Comparison of ENCODE assay signal across 17 cellular contexts in genomic region chr4:5143940-5144339, GRCh38.
DNase-seq lines count a peak whose midpoint lies in the region; ATAC-seq and TF ChIP-seq lines count a peak whose summit lies in the region.
"Had no signal": no experiment of that assay in that cellular context is flagged by ENCODE, and none has a peak within 500 bp of the region (broad histone marks: within the 10 kb centered on the region; RNA-seq: fewer than 3 reads in every experiment).

No MANE protein-coding gene starts in this region.

- no peak overlapping the region for H4K91ac ChIP-seq in trophoblast cell (ENCODE audit: low read depth, low read length)

- H3K4me1 Mint-ChIP-seq in immature natural killer cell: no peaks in the 10 kb centered on the region

- WGBS in trophoblast cell (ENCODE audit: extremely low coverage, insufficient coverage, insufficient read length): no CpG with 5 or more reads among the region's 4 CpGs

- H3K27ac ChIP-seq in right atrium auricular region (no peak overlapping the region), trophoblast cell (ENCODE audit: low read depth, low read length) (no peak overlapping the region)
- H3K27ac ChIP-seq: A549 had no signal

- intact Hi-C loops in left cardiac atrium (cut with DNase I): loop anchor here in 1 of 2 donors (5.0 kb wide), 1 partner anchor 147 kb away; no protein-coding TSS in a partner anchor

- no peak overlapping the region for H4K8ac ChIP-seq in trophoblast cell (ENCODE audit: low read depth, low read length)

- H3K4me3 ChIP-seq in right atrium auricular region: no peak overlapping the region
- H3K4me3 ChIP-seq in fibroblast of mammary gland (ENCODE audit: control insufficient read depth, low read depth, low read length): no peak overlapping the region
- no peak overlapping the region for H3K4me3 ChIP-seq in trophoblast cell (ENCODE audit: low read depth, low read length)
- H3K4me3 ChIP-seq: A549 had no signal

- no peak overlapping the region for H2AK5ac ChIP-seq in trophoblast cell (ENCODE audit: low read length)

- no peak overlapping the region for H3K23ac ChIP-seq in trophoblast cell (ENCODE audit: low read length)

- H3K79me1 ChIP-seq in trophoblast cell (ENCODE audit: low read length): no peaks in the 10 kb centered on the region

- no peak overlapping the region for H2BK5ac ChIP-seq in trophoblast cell (ENCODE audit: low read depth, low read length, poor library complexity)

- no peak overlapping the region for H2BK120ac ChIP-seq in trophoblast cell (ENCODE audit: insufficient read depth, low read length, poor library complexity)

- H2AFZ ChIP-seq in trophoblast cell (ENCODE audit: insufficient read depth, low read length, poor library complexity): no peak overlapping the region

- no peaks in the 10 kb centered on the region for H3K4me1 ChIP-seq in right atrium auricular region
- no peaks in the 10 kb centered on the region for H3K4me1 ChIP-seq in trophoblast cell (ENCODE audit: control insufficient read depth in 1 of 2, insufficient read depth in 2 of 2, low read length in 2 of 2)

- no peak overlapping the region for H3K4ac ChIP-seq in trophoblast cell (ENCODE audit: low read depth, low read length)

- no peaks in the 10 kb centered on the region for H3K27me3 ChIP-seq in right atrium auricular region
- H3K27me3 ChIP-seq in trophoblast cell (ENCODE audit: insufficient read depth, low read length): no peaks in the 10 kb centered on the region

- H3K14ac ChIP-seq in trophoblast cell (ENCODE audit: low read length): no peak overlapping the region

- no peaks in the 10 kb centered on the region for H3K79me2 ChIP-seq in trophoblast cell (ENCODE audit: control insufficient read depth, insufficient read depth, low read length, poor library complexity)

- no peaks in the 10 kb centered on the region for H3K36me3 ChIP-seq in right atrium auricular region
- H3K36me3 ChIP-seq in trophoblast cell (ENCODE audit: control insufficient read depth in 1 of 2, insufficient read depth in 2 of 2, low read length in 2 of 2): no peaks in the 10 kb centered on the region

- H3K27ac Mint-ChIP-seq in immature natural killer cell: no peak overlapping the region

- H3K4me2 ChIP-seq in trophoblast cell (ENCODE audit: low read length): no peak overlapping the region
- H3K4me2 ChIP-seq: A549 had no signal

- TF ChIP-seq CTCF in right atrium auricular region (IDR thresholded peaks at IDR 0.05) (no peak), fibroblast of mammary gland (conservative IDR thresholded peaks at IDR 0.05; ENCODE audit: control insufficient read depth, insufficient read depth, low read depth, low read length) (no peak)

- H3K9ac ChIP-seq in trophoblast cell (ENCODE audit: low read length): no peak overlapping the region

- no peak overlapping the region for H3K18ac ChIP-seq in trophoblast cell (ENCODE audit: low read length)

- H3K9me3 ChIP-seq in right atrium auricular region (peaks cover 0 to 7% of the 10 kb centered on the region in 2 donors), trophoblast cell (ENCODE audit: insufficient read depth, low read depth, low read length) (no peaks in the 10 kb centered on the region)
- H3K9me3 ChIP-seq: A549 had no signal

- H2BK12ac ChIP-seq in trophoblast cell (ENCODE audit: low read length): no peak overlapping the region

- peaks cover 4 to 12% (median 7%) of the 10 kb centered on the region in 3 donors for H3K27me3 Mint-ChIP-seq in immature natural killer cell (ENCODE audit: low read depth in 3 of 3)

- DNase-seq in left cardiac atrium: no peak
- no peak for DNase-seq in right atrium auricular region (ENCODE audit: low spot score)
- peak; percentile 11 for DNase-seq in fibroblast of mammary gland (ENCODE audit: low read depth)
- peak; percentile 7 to 39 for DNase-seq in trophoblast cell
- no peak for DNase-seq in immature natural killer cell
- DNase-seq in activated T-cell treated with anti-CD3 and anti-CD28 coated beads for 4 hours: no peak
- DNase-seq: C1 segment of cervical spinal cord, DMS 273 treated with DMSO at 0.1 percent for 48 hours, GF-D8, IMR-90, Kasumi-1, NCI-H1105 treated with DMSO at 0.1 percent for 48 hours, NCI-H1694 treated with DMSO at 0.1 percent for 48 hours, NCI-H526 treated with DMSO at 0.1 percent for 48 hours had no signal

- H3K4me3 Mint-ChIP-seq in immature natural killer cell: no peak overlapping the region

- no peaks in the 10 kb centered on the region for H3K36me3 Mint-ChIP-seq in immature natural killer cell

- H4K12ac ChIP-seq in trophoblast cell (ENCODE audit: low read depth, low read length): no peak overlapping the region

- ATAC-seq in left cardiac atrium (peak; percentile 17 to 84), GM19452 (IDR thresholded peaks at IDR 0.05; ENCODE audit: unreplicated experiment) (no peak), HG03108 (IDR thresholded peaks at IDR 0.05; ENCODE audit: unreplicated experiment) (no peak)
- ATAC-seq: A549 had no signal

- H3K9me3 Mint-ChIP-seq in immature natural killer cell: no peaks in the 10 kb centered on the region

Comparison
In these comparisons a context has a peak if more than half of its experiments do, and no peak if none do; other contexts are left out.
1. ATAC-seq: peak in left cardiac atrium (2 of 2); none in GM19452 (single experiment) and HG03108 (single experiment).
2. DNase-seq: peak in fibroblast of mammary gland (single experiment) and trophoblast cell (2 of 2); none in left cardiac atrium (single experiment), right atrium auricular region (single experiment), immature natural killer cell (0 of 3) and activated T-cell treated with anti-CD3 and anti-CD28 coated beads for 4 hours (single experiment).